ENCODE assay signal across 1 cellular context in genomic region chr12:110774824-110775223, GRCh38.
TF ChIP-seq lines count a peak whose summit lies in the region.

No MANE protein-coding gene starts in this region.

TF ChIP-seq in HepG2, 621 proteins besides CTCF, POLR2A, EP300 and RAD21:
- TF ChIP-seq ZNF768 (CRISPR knock-in tag; IDR thresholded peaks at IDR 0.05) (peak; percentile 54; the same call in 1 of the 2 replicates), SKI (IDR thresholded peaks at IDR 0.05; ENCODE audit: partially characterized antibody) (no peak)
